ENCODE assay signal across 21 cellular contexts in the genomic region with DNA sequence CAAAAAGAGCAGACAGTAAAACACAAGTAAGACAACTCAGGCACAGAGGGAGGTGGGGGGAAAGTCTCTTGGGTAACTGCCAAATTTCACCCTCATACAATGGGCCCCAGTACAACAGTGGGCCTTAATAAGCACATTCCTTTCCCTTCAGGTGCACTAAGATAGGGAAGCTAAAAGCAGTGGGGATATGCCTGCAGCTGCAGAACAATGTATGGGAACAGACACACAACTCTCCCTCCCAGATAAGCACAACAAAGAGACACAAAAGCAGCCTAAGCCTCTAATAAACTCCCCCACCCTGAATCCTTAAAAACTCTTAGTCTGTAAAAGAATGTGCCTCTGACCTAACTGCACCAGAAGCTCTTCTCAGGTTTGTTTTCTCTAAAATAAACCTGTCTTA. TPM values are rescaled to one million over a fixed set of nuclear protein-coding genes. Genes with fewer than 3 reads are reported as not detected.
DNase-seq lines count a peak whose midpoint lies in the region; ATAC-seq, FAIRE-seq and TF ChIP-seq lines count a peak whose summit lies in the region.
"Had no signal": no experiment of that assay in that cellular context is flagged by ENCODE, and none has a peak within 500 bp of the region (broad histone marks: within the 10 kb centered on the region; RNA-seq: fewer than 3 reads in every experiment).

No MANE protein-coding gene starts in this region.

- H3K4me2 ChIP-seq in GM23338 (no peak overlapping the region), H1 (ENCODE audit: insufficient read depth in 1 of 2, low read depth in 2 of 2, low read length in 2 of 2) (no peak overlapping the region), neural progenitor cell (no peak overlapping the region)
- H3K4me2 ChIP-seq: A549 had no signal

- FAIRE-seq in H1 (lab: Jason Lieb, UNC) (no peak), GM19239 (lab: Jason Lieb, UNC) (no peak)
- FAIRE-seq: D721Med, G401.6, GM12891 had no signal

- no peak for TF ChIP-seq RAD21 in H1 (IDR thresholded peaks at IDR 0.05 in 1 of 2, conservative IDR thresholded peaks at IDR 0.05 in 1 of 2; ENCODE audit: low read depth in 2 of 2, low read length in 2 of 2)

- H3K36me3 Mint-ChIP-seq in GM23338 (ENCODE audit: low read depth) (peaks cover 23% of the 10 kb centered on the region), neural progenitor cell (no peaks in the 10 kb centered on the region)
- H3K36me3 Mint-ChIP-seq: CD8-positive, alpha-beta T cell had no signal

- no peaks in the 10 kb centered on the region for H3K79me1 ChIP-seq in H1 (ENCODE audit: low read depth, low read length)

- H3K18ac ChIP-seq in H1 (ENCODE audit: extremely low read depth, low read length), result no peak overlapping the region

- H3K9ac ChIP-seq in H1 (replicated peaks in 1 of 4; ENCODE audit: extremely low read depth in 1 of 4, low read depth in 3 of 4, low read length in 3 of 4) (no peak overlapping the region), neural progenitor cell (no peak overlapping the region)
- H3K9ac ChIP-seq: BLaER1 treated with 17β-estradiol and CSF1 and Interleukin-3, amounts not matched to agents 10 nM and 100 nM had no signal

- no peak for TF ChIP-seq EP300 in H1 (IDR thresholded peaks at IDR 0.05; ENCODE audit: borderline replicate concordance in 1 of 2, low read depth in 2 of 2, low read length in 2 of 2)

- no peaks in the 10 kb centered on the region for H3K4me1 Mint-ChIP-seq in GM23338
- H3K4me1 Mint-ChIP-seq in neural progenitor cell, result no peaks in the 10 kb centered on the region
- H3K4me1 Mint-ChIP-seq: B cell had no signal

- H3K4me1 ChIP-seq in GM23338 (ENCODE audit: insufficient read depth) (peaks cover 3% of the 10 kb centered on the region; the same call in 1 of the 2 replicates), H1 (replicated peaks in 1 of 4; ENCODE audit: control insufficient read depth in 3 of 4, insufficient read depth in 4 of 4, low read length in 3 of 4) (peaks cover 0 to 4% (median under 1%) of the 10 kb centered on the region in 4 experiments; a peak in 2 of 7 replicates), neural progenitor cell (peaks cover 25% of the 10 kb centered on the region)
- H3K4me1 ChIP-seq: A549, Caco-2 had no signal

- no peak overlapping the region for H4K5ac ChIP-seq in H1 (ENCODE audit: insufficient read length, low read depth, low read length)

- peak; percentile 9 for DNase-seq in GM23338 (ENCODE audit: low spot score)
- DNase-seq in H1 (ENCODE audit: low read depth in 1 of 2, low spot score in 2 of 2), result no peak
- DNase-seq in neural progenitor cell (ENCODE audit: low spot score), result peak; percentile 29
- no peak for DNase-seq in NCI-H446 (lab: John Stamatoyannopoulos, UW)
- no peak for DNase-seq in GM19239 (ENCODE audit: insufficient read length, low spot score)
- DNase-seq: AML-193; Caco-2; Calu3; CD4-positive, alpha-beta T cell; CD8-positive, alpha-beta T cell; DMS79 treated with DMSO at 0.1 percent for 48 hours; GF-D8 had no signal

- H2AFZ ChIP-seq in GM23338 (no peak overlapping the region), H1 (ENCODE audit: low read length) (no peak overlapping the region), neural progenitor cell (replicated peaks) (no peak overlapping the region)

- H2BK120ac ChIP-seq in H1 (replicated peaks; ENCODE audit: low read depth, low read length), result no peak overlapping the region

- no peak overlapping the region for H3K56ac ChIP-seq in H1 (replicated peaks; ENCODE audit: insufficient read length, low read depth, low read length)

- POLR2A ChIA-PET in H1 (lab: Charles Lee; ENCODE audit: partially characterized antibody), result no interaction called here

- no peak overlapping the region for H2BK5ac ChIP-seq in H1 (ENCODE audit: low read depth, low read length)

- CTCF ChIA-PET in H1 (lab: Charles Lee; ENCODE audit: partially characterized antibody), result interaction anchor here (1.1 to 1.2 kb wide), 2 partner anchors 20 to 24 kb away, joined by 3 to 4 read pairs; no protein-coding TSS in a partner anchor

- no peak overlapping the region for H3K4ac ChIP-seq in H1 (replicated peaks; ENCODE audit: insufficient read length, low read depth, low read length)

- H4K8ac ChIP-seq in H1 (ENCODE audit: extremely low read depth, insufficient read depth, low read length), result no peak overlapping the region

- no peak overlapping the region for H2BK12ac ChIP-seq in H1 (ENCODE audit: low read depth, low read length)

- H2AK5ac ChIP-seq in H1 (ENCODE audit: low read depth, low read length), result no peak overlapping the region

- no peaks in the 10 kb centered on the region for H3K36me3 ChIP-seq in GM23338 (ENCODE audit: insufficient read depth)
- H3K36me3 ChIP-seq in H1 (ENCODE audit: control insufficient read depth in 2 of 4, insufficient read depth in 4 of 4, low read length in 3 of 4), result peaks cover 0 to 4% (median 0%) of the 10 kb centered on the region in 4 experiments; a peak in 2 of 8 replicates
- peaks cover 4% of the 10 kb centered on the region for H3K36me3 ChIP-seq in neural progenitor cell

- H3K79me2 ChIP-seq in GM23338 (replicated peaks; ENCODE audit: insufficient read depth) (no peaks in the 10 kb centered on the region), H1 (ENCODE audit: control insufficient read depth in 1 of 2, insufficient read depth in 2 of 2, low read length in 2 of 2) (no peaks in the 10 kb centered on the region), neural progenitor cell (ENCODE audit: low read depth) (no peaks in the 10 kb centered on the region)

- H3K9me2 ChIP-seq in GM23338 (ENCODE audit: insufficient read depth), result no peaks in the 10 kb centered on the region

- H3K14ac ChIP-seq in H1 (ENCODE audit: insufficient read length), result no peak overlapping the region

- TF ChIP-seq CTCF in GM23338 (conservative IDR thresholded peaks at IDR 0.05; ENCODE audit: low read depth in 2 of 2), result no peak
- no peak for TF ChIP-seq CTCF in H1 (IDR thresholded peaks at IDR 0.05; ENCODE audit: control extremely low read depth in 1 of 3, insufficient read depth in 1 of 3, low read depth in 1 of 3, low read length in 3 of 3)
- no peak for TF ChIP-seq CTCF in neural progenitor cell (IDR thresholded peaks at IDR 0.05)

- no peak overlapping the region for H2BK20ac ChIP-seq in H1 (ENCODE audit: low read length)

- H4K20me1 ChIP-seq in GM23338 (replicated peaks; ENCODE audit: insufficient read depth) (no peaks in the 10 kb centered on the region; the same call in 1 of the 2 replicates), H1 (replicated peaks in 1 of 2; ENCODE audit: control insufficient read depth in 1 of 2, insufficient read depth in 2 of 2, low read length in 2 of 2) (peaks cover 0 to 1% of the 10 kb centered on the region in 2 experiments), neural progenitor cell (ENCODE audit: low read depth) (no peaks in the 10 kb centered on the region)

- H3F3A ChIP-seq in GM23338 (replicated peaks; ENCODE audit: low read depth) (no peaks in the 10 kb centered on the region), neural progenitor cell (ENCODE audit: low read depth) (peaks cover 14% of the 10 kb centered on the region)

- H2BK15ac ChIP-seq in H1 (ENCODE audit: low read length), result no peak overlapping the region

- H3K4me3 Mint-ChIP-seq in GM23338 (no peak overlapping the region), neural progenitor cell (no peak overlapping the region)
- H3K4me3 Mint-ChIP-seq: B cell; CD4-positive, alpha-beta T cell; CD8-positive, alpha-beta T cell had no signal

- no peak overlapping the region for H4K91ac ChIP-seq in H1 (replicated peaks; ENCODE audit: insufficient read length, low read length)

- H3K27me3 ChIP-seq in GM23338 (ENCODE audit: insufficient read depth), result no peaks in the 10 kb centered on the region
- no peaks in the 10 kb centered on the region; a peak in 2 of 7 replicates for H3K27me3 ChIP-seq in H1 (replicated peaks in 1 of 4; ENCODE audit: control insufficient read depth in 3 of 4, extremely low read depth in 1 of 4, insufficient read depth in 3 of 4, low read length in 3 of 4)
- H3K27me3 ChIP-seq in neural progenitor cell, result no peaks in the 10 kb centered on the region
- H3K27me3 ChIP-seq: BLaER1 treated with 17β-estradiol and CSF1 and Interleukin-3, amounts not matched to agents 10 nM and 100 nM had no signal

- no peaks in the 10 kb centered on the region for H3K27me3 Mint-ChIP-seq in GM23338 (ENCODE audit: insufficient read depth, low read depth, poor library complexity)
- no peaks in the 10 kb centered on the region for H3K27me3 Mint-ChIP-seq in neural progenitor cell (ENCODE audit: insufficient read depth, low read depth)
- H3K27me3 Mint-ChIP-seq: B cell had no signal

- H3K27ac Mint-ChIP-seq in GM23338, result no peak overlapping the region
- no peak overlapping the region for H3K27ac Mint-ChIP-seq in neural progenitor cell
- H3K27ac Mint-ChIP-seq: B cell; CD4-positive, alpha-beta T cell; CD8-positive, alpha-beta T cell had no signal

- no peak overlapping the region for H3K23ac ChIP-seq in H1 (ENCODE audit: insufficient read length)

- no peak for TF ChIP-seq POLR2A in H1 (IDR thresholded peaks at IDR 0.05; ENCODE audit: control extremely low read depth in 1 of 2, low read depth in 2 of 2, low read length in 2 of 2)

- no peak for ATAC-seq in GM23338
- ATAC-seq: A549; CD8-positive, alpha-beta T cell had no signal

- no peaks in the 10 kb centered on the region for H3K23me2 ChIP-seq in H1 (ENCODE audit: low read depth, low read length)

- H3K27ac ChIP-seq in GM23338 (ENCODE audit: low read depth) (no peak overlapping the region), H1 (ENCODE audit: low read depth, low read length) (no peak overlapping the region), neural progenitor cell (no peak overlapping the region)
- H3K27ac ChIP-seq: 22Rv1; A549; BLaER1 treated with 17β-estradiol and CSF1 and Interleukin-3, amounts not matched to agents 10 nM and 100 nM; C4-2B had no signal

- peaks cover 13 to 15% of the 10 kb centered on the region in 2 experiments for H3K9me3 ChIP-seq in H1 (ENCODE audit: insufficient read depth in 2 of 2, low read depth in 1 of 2, low read length in 1 of 2)
- peaks cover 15% of the 10 kb centered on the region for H3K9me3 ChIP-seq in neural progenitor cell (ENCODE audit: low read depth)
- H3K9me3 ChIP-seq: A549, Caco-2 had no signal

- H3K4me3 ChIP-seq in GM23338 (no peak overlapping the region), H1 (ENCODE audit: extremely low read depth in 1 of 4, insufficient read depth in 2 of 4, low read depth in 3 of 4, low read length in 4 of 4) (no peak overlapping the region), neural progenitor cell (no peak overlapping the region)
- H3K4me3 ChIP-seq: A549; BLaER1 treated with 17β-estradiol and CSF1 and Interleukin-3, amounts not matched to agents 10 nM and 100 nM had no signal

- H3K9me3 Mint-ChIP-seq in GM23338, result peaks cover 27% of the 10 kb centered on the region
- peaks cover 4% of the 10 kb centered on the region for H3K9me3 Mint-ChIP-seq in neural progenitor cell
- H3K9me3 Mint-ChIP-seq: CD4-positive, alpha-beta T cell; CD8-positive, alpha-beta T cell had no signal

RNA-seq across cellular contexts. Expression of gene GALNT14, which starts 24.5 kb away (rescaled TPM):
- total RNA-seq in GM23338 (2014; rRNA removed; shearing (Covaris generic)), result 7.7 and 10.4 TPM in 2 replicates
- polyA plus RNA-seq in GM23338 (2016; fragmentation: Nextera tagmentation; extraction: Ambion mirVana) (5.4 and 5.6 TPM in 2 replicates), H1 (2011; rRNA removed) (12.6 and 13.0 TPM in 2 replicates)
- 10.3 and 13.7 TPM in 2 replicates for total RNA-seq in H1 (2021; fragmentation: NEBNext Ultra II Directional; extraction: Animal tissue kit (Norgen Biotek cat#: 25700))
- polyA plus RNA-seq in H1 (2011; cell fraction: cytosol; rRNA removed), result 13.1 TPM
- 23.3 TPM for polyA plus RNA-seq in H1 (2011; cell fraction: nucleus; rRNA removed)
- 12.9 to 14.8 TPM (median 13.4 TPM) in 4 replicates for polyA plus RNA-seq in H1 (2012, experiment 1 of 2)
- 9.4 TPM for polyA plus RNA-seq in H1 (2012, experiment 2 of 2)
- polyA plus RNA-seq in H1 (2013, experiment 1 of 2), result 9.8 TPM
- 11.3 TPM for polyA plus RNA-seq in H1 (2013, experiment 2 of 2)
- polyA minus RNA-seq in H1 (2011; rRNA and poly(A)+ RNA removed), result 22.0 and 28.4 TPM in 2 replicates
- 13.0 TPM for polyA minus RNA-seq in H1 (2011; cell fraction: cytosol; rRNA and poly(A)+ RNA removed)
- 17.2 TPM for polyA minus RNA-seq in H1 (2011; cell fraction: nucleus; rRNA and poly(A)+ RNA removed)
- total RNA-seq in neural progenitor cell (ENCODE audit: low replicate concordance), result 6.0 and 6.4 TPM in 2 replicates
- total RNA-seq: A172; Caco-2; CD4-positive, alpha-beta T cell; CD8-positive, alpha-beta T cell had no signal

Comparison
In these comparisons a context has a peak if more than half of its experiments do, and no peak if none do; other contexts are left out.
1. DNase-seq: peak in GM23338 (single experiment) and neural progenitor cell (single experiment); none in H1 (0 of 2), NCI-H446 (0 of 2) and GM19239 (single experiment).